27 cellular contexts compared by ENCODE assay signal in the genomic region with DNA sequence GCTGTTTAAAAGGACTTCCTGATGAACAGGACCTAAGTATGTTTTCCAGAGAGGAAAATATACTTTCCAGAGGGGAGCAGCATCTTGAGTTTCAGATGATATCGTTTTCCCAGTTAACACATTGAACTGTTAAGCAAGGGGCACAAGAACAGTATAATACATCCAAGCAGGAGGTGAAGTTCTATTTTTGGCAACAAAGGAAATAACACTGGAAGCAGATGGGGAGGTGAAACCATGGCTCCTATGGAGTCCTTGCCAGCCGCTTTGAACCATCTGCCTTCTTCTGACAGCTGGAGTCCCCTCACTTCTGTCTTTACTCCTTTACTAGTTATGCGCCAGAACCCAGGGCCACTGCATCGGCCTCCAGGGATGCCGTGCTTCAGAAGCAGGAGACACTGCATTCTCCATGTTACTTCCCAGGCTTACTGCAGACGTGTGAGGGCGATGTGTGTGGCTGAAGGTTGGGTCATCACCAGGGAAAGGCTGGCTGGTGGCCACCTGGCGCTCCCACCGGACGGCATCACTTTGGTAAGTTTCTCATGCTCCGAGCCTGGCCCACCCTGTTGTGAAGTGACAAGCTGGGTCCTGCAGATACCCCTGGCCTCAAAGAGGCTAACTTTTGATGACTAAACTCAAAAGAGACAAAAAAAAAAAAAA.
DNase-seq lines count a peak whose midpoint lies in the region; ATAC-seq, FAIRE-seq and TF ChIP-seq lines count a peak whose summit lies in the region.
"Had no signal": no experiment of that assay in that cellular context is flagged by ENCODE, and none has a peak within 500 bp of the region (broad histone marks: within the 10 kb centered on the region; RNA-seq: fewer than 3 reads in every experiment).

No MANE protein-coding gene starts in this region.

- H3K36me3 Mint-ChIP-seq in central memory CD8-positive, alpha-beta T cell (ENCODE audit: insufficient read depth) = no peaks in the 10 kb centered on the region
- no peaks in the 10 kb centered on the region for H3K36me3 Mint-ChIP-seq in nephron progenitor cell (ENCODE audit: low read depth)
- H3K36me3 Mint-ChIP-seq: stimulated activated effector memory CD8-positive, alpha-beta T cell treated with anti-CD3 and anti-CD28 coated beads, Interleukin-12 subunit alpha, Interleukin-12 subunit beta, amount 100 ng/mL, for 72 hours had no signal

- 53 to 61% (median 59%) methylated on average over 10 to 11 of the region's 11 CpGs for WGBS in heart left ventricle, 4 donors
- WGBS in aorta, 2 donors = 57 to 65% methylated on average over 11 of the region's 11 CpGs

- H3K27ac ChIP-seq in heart left ventricle = no peak overlapping the region
- no peak overlapping the region for H3K27ac ChIP-seq in left ventricle myocardium inferior (replicated peaks)
- no peak overlapping the region for H3K27ac ChIP-seq in aorta (ENCODE audit: low read depth in 1 of 2, low read length in 2 of 2)
- no peak overlapping the region for H3K27ac ChIP-seq in kidney (ENCODE audit: low read depth in 2 of 2, low read length in 2 of 2)
- H3K27ac ChIP-seq: brain microvascular endothelial cell, KMS-11, tibial nerve had no signal

- peaks cover 4% of the 10 kb centered on the region for H3K4me1 Mint-ChIP-seq in central memory CD8-positive, alpha-beta T cell
- no peaks in the 10 kb centered on the region for H3K4me1 Mint-ChIP-seq in nephron progenitor cell
- H3K4me1 Mint-ChIP-seq: activated CD4-positive, alpha-beta memory T cell treated with anti-CD3 and anti-CD28 coated beads, Interleukin-2, amount 10 ng/mL, durations not matched to agents 7 days and 5 days; CD8-positive, alpha-beta memory T cell; naive B cell had no signal

- H3K4me1 ChIP-seq in heart left ventricle = peaks cover 0 to 25% (median 16%) of the 10 kb centered on the region in 12 donors
- peaks cover 31% of the 10 kb centered on the region for H3K4me1 ChIP-seq in left ventricle myocardium inferior
- peaks cover 0 to 3% of the 10 kb centered on the region in 2 donors for H3K4me1 ChIP-seq in aorta (ENCODE audit: control insufficient read depth in 1 of 2, insufficient read depth in 2 of 2, low read length in 2 of 2)
- no peaks in the 10 kb centered on the region for H3K4me1 ChIP-seq in kidney (ENCODE audit: control insufficient read depth in 1 of 2, insufficient read depth in 1 of 2, low read depth in 1 of 2, low read length in 2 of 2)

- intact Hi-C loops in heart left ventricle (cut with DNase I) = no loop called here
- intact Hi-C loops in left ventricle myocardium inferior (cut with micrococcal nuclease) = no loop called here
- intact Hi-C loops in aorta (cut with DNase I) = no loop called here
- intact Hi-C loops in kidney (cut with DNase I) = no loop called here

- peak overlapping the region; percentile 5 for H3K27ac Mint-ChIP-seq in central memory CD8-positive, alpha-beta T cell (ENCODE audit: low read depth)
- H3K27ac Mint-ChIP-seq in nephron progenitor cell = no peak overlapping the region
- H3K27ac Mint-ChIP-seq: activated CD4-positive, alpha-beta memory T cell treated with anti-CD3 and anti-CD28 coated beads, Interleukin-2, amount 10 ng/mL, durations not matched to agents 7 days and 5 days; H9; naive B cell; stimulated activated effector memory CD8-positive, alpha-beta T cell treated with anti-CD3 and anti-CD28 coated beads, Interleukin-12 subunit alpha, Interleukin-12 subunit beta, amount 100 ng/mL, for 72 hours had no signal

- no peak overlapping the region for H3K9ac ChIP-seq in kidney (ENCODE audit: low read length in 2 of 2)
- H3K9ac ChIP-seq: KMS-11 had no signal

- H3K27me3 Mint-ChIP-seq in central memory CD8-positive, alpha-beta T cell = no peaks in the 10 kb centered on the region
- peaks cover 38% of the 10 kb centered on the region for H3K27me3 Mint-ChIP-seq in nephron progenitor cell (ENCODE audit: low read depth, poor library complexity)
- H3K27me3 Mint-ChIP-seq: activated CD4-positive, alpha-beta memory T cell treated with anti-CD3 and anti-CD28 coated beads, Interleukin-2, amount 10 ng/mL, durations not matched to agents 7 days and 5 days had no signal

- H3K4me3 ChIP-seq in heart left ventricle (no peak overlapping the region), left ventricle myocardium inferior (no peak overlapping the region), aorta (ENCODE audit: low read length in 2 of 2) (no peak overlapping the region), kidney (ENCODE audit: low read length in 2 of 2) (no peak overlapping the region)
- H3K4me3 ChIP-seq: MG63, tibial nerve had no signal

- H3K27me3 ChIP-seq in heart left ventricle (no peaks in the 10 kb centered on the region), left ventricle myocardium inferior (ENCODE audit: low read depth) (no peaks in the 10 kb centered on the region), aorta (ENCODE audit: control insufficient read depth in 1 of 2, insufficient read depth in 2 of 2, low read length in 1 of 2) (no peaks in the 10 kb centered on the region)
- H3K27me3 ChIP-seq: brain microvascular endothelial cell, MG63, tibial nerve had no signal

- H3K9me3 ChIP-seq in heart left ventricle (no peaks in the 10 kb centered on the region), left ventricle myocardium inferior (replicated peaks) (no peaks in the 10 kb centered on the region), aorta (ENCODE audit: control insufficient read depth, low read length) (no peaks in the 10 kb centered on the region), kidney (ENCODE audit: control insufficient read depth in 1 of 2, low read length in 2 of 2) (no peaks in the 10 kb centered on the region)
- H3K9me3 ChIP-seq: MG63, tibial nerve had no signal

- ATAC-seq in heart left ventricle = peak in 3 of 4 donors; percentile 28 to 50 (median 48)
- ATAC-seq in central memory CD8-positive, alpha-beta T cell (replicated peaks; ENCODE audit: extremely low read depth, poor library complexity, severe bottlenecking) = no peak
- peak; percentile 38 for ATAC-seq in aorta (ENCODE audit: low FRiP score)
- ATAC-seq: PC-3; stimulated activated effector memory CD8-positive, alpha-beta T cell treated with anti-CD3 and anti-CD28 coated beads, Interleukin-12 subunit alpha, Interleukin-12 subunit beta, amount 100 ng/mL, for 72 hours had no signal

- no peak for DNase-seq in heart left ventricle
- no peak for DNase-seq in left ventricle myocardium inferior
- DNase-seq in central memory CD8-positive, alpha-beta T cell (ENCODE audit: low spot score in 2 of 2) = no peak
- peak; percentile 47 to 61 for DNase-seq in lung microvascular endothelial cell (ENCODE audit: low read depth in 2 of 2)
- DNase-seq in aorta = no peak
- DNase-seq in nephron progenitor cell = no peak
- no peak for DNase-seq in NCI-H2029 (lab: John Stamatoyannopoulos, UW)
- DNase-seq in kidney = no peak
- DNase-seq: activated CD4-positive, alpha-beta memory T cell treated with anti-CD3 and anti-CD28 coated beads, Interleukin-2, amount 10 ng/mL, durations not matched to agents 7 days and 5 days; activated CD4-positive, CD25-positive, alpha-beta regulatory T cell treated with anti-CD3 and anti-CD28 coated beads, Interleukin-2, amount 50 U/mL, for 72 hours; activated naive CD4-positive, alpha-beta T cell treated with anti-CD3 and anti-CD28 coated beads, Interleukin-2, amount 50 U/mL, for 16 hours; AML-193; brain microvascular endothelial cell; CD8-positive, alpha-beta memory T cell; effector CD8-positive, alpha-beta T cell; H9; MG63; naive B cell; NCI-H2081; NK-92 treated with Interleukin-12 subunit alpha and Interleukin-12 subunit beta, amount 100 ng/mL, for 24 hours; PC-3 had no signal

- no peak overlapping the region for H3K4me3 Mint-ChIP-seq in central memory CD8-positive, alpha-beta T cell
- no peak overlapping the region for H3K4me3 Mint-ChIP-seq in nephron progenitor cell
- H3K4me3 Mint-ChIP-seq: activated CD4-positive, alpha-beta memory T cell treated with anti-CD3 and anti-CD28 coated beads, Interleukin-2, amount 10 ng/mL, durations not matched to agents 7 days and 5 days; CD8-positive, alpha-beta memory T cell; H9; naive B cell; stimulated activated effector memory CD8-positive, alpha-beta T cell treated with anti-CD3 and anti-CD28 coated beads, Interleukin-12 subunit alpha, Interleukin-12 subunit beta, amount 100 ng/mL, for 72 hours had no signal

- no peak for TF ChIP-seq POLR2A in heart left ventricle (IDR thresholded peaks at IDR 0.05)

- no peak for FAIRE-seq in kidney (lab: Jason Lieb, UNC)
- FAIRE-seq: colon, GM12892, islet of Langerhans had no signal

- H3K36me3 ChIP-seq in heart left ventricle = no peaks in the 10 kb centered on the region
- H3K36me3 ChIP-seq in left ventricle myocardium inferior = no peaks in the 10 kb centered on the region
- H3K36me3 ChIP-seq in aorta (ENCODE audit: control insufficient read depth in 1 of 2, insufficient read depth in 2 of 2, low read length in 1 of 2) = no peaks in the 10 kb centered on the region
- H3K36me3 ChIP-seq in kidney (ENCODE audit: control insufficient read depth in 1 of 2, insufficient read depth in 2 of 2, low read length in 2 of 2) = no peaks in the 10 kb centered on the region
- H3K36me3 ChIP-seq: brain microvascular endothelial cell, MG63, tibial nerve had no signal

- TF ChIP-seq CTCF in heart left ventricle (IDR thresholded peaks at IDR 0.05) (no peak), left ventricle myocardium inferior (IDR thresholded peaks at IDR 0.05; ENCODE audit: borderline replicate concordance) (no peak), nephron progenitor cell (IDR thresholded peaks at IDR 0.05) (no peak), kidney (IDR thresholded peaks at IDR 0.05; ENCODE audit: borderline replicate concordance, extremely low read depth, insufficient read depth) (no peak)

- H3K9me3 Mint-ChIP-seq in central memory CD8-positive, alpha-beta T cell = no peaks in the 10 kb centered on the region
- no peaks in the 10 kb centered on the region for H3K9me3 Mint-ChIP-seq in nephron progenitor cell
- H3K9me3 Mint-ChIP-seq: activated CD4-positive, alpha-beta memory T cell treated with anti-CD3 and anti-CD28 coated beads, Interleukin-2, amount 10 ng/mL, durations not matched to agents 7 days and 5 days; CD8-positive, alpha-beta memory T cell; H9; naive B cell; stimulated activated effector memory CD8-positive, alpha-beta T cell treated with anti-CD3 and anti-CD28 coated beads, Interleukin-12 subunit alpha, Interleukin-12 subunit beta, amount 100 ng/mL, for 72 hours had no signal

Comparison
In these comparisons a context has a peak if more than half of its experiments do, and no peak if none do; other contexts are left out.
1. DNase-seq: peak in lung microvascular endothelial cell (2 of 2); none in heart left ventricle (0 of 5), left ventricle myocardium inferior (single experiment), central memory CD8-positive, alpha-beta T cell (0 of 2), aorta (0 of 2), nephron progenitor cell (single experiment), NCI-H2029 (single experiment) and kidney (single experiment).